In genomic region chr7:103469095-103469948, GRCh38 we compare ENCODE assay signal across 4 cellular contexts.
TF ChIP-seq lines count a peak whose summit lies in the region.

No MANE protein-coding gene starts in this region.

TF ChIP-seq in SK-N-SH treated with all-trans-retinoic acid at 6 μM for 48 hours, 23 proteins besides CTCF, POLR2A, EP300 and RAD21 (continues in another document):
- no peak for TF ChIP-seq RARB (CRISPR knock-in tag; IDR thresholded peaks at IDR 0.05)
- no peak for TF ChIP-seq POU6F1 (CRISPR knock-in tag; IDR thresholded peaks at IDR 0.05; ENCODE audit: borderline replicate concordance, low read depth)
- TF ChIP-seq ZNF70 (CRISPR knock-in tag; IDR thresholded peaks at IDR 0.05), result no peak
- TF ChIP-seq CREB5 (CRISPR knock-in tag; IDR thresholded peaks at IDR 0.05; ENCODE audit: low read depth), result 0 out of 2 replicates have a peak, but pooled peaks have one; percentile 8
- no peak for TF ChIP-seq BACH2 (CRISPR knock-in tag; IDR thresholded peaks at IDR 0.05; ENCODE audit: borderline replicate concordance)
- TF ChIP-seq PATZ1 (CRISPR knock-in tag; IDR thresholded peaks at IDR 0.05; ENCODE audit: borderline replicate concordance), result no peak
- TF ChIP-seq ISL1 (CRISPR knock-in tag; IDR thresholded peaks at IDR 0.05), result peak; percentile 48; the same call in 1 of the 2 replicates
- no peak for TF ChIP-seq PPARA (CRISPR knock-in tag; IDR thresholded peaks at IDR 0.05; ENCODE audit: borderline replicate concordance)

TF ChIP-seq in SK-N-SH, 30 proteins besides CTCF, POLR2A, EP300 and RAD21:
- no peak for TF ChIP-seq JUND (IDR thresholded peaks at IDR 0.05)
- no peak for TF ChIP-seq POLR2AphosphoS5 (IDR thresholded peaks at IDR 0.05; ENCODE audit: low read depth, low read length)
- TF ChIP-seq USF1 (IDR thresholded peaks at IDR 0.05; ENCODE audit: borderline replicate concordance, low read depth), result no peak

TF ChIP-seq in HepG2, 621 proteins besides CTCF, POLR2A, EP300 and RAD21:
- no peak for TF ChIP-seq ISL2 (CRISPR knock-in tag; IDR thresholded peaks at IDR 0.05)
- peak; percentile 50 for TF ChIP-seq POLR2G (IDR thresholded peaks at IDR 0.05; ENCODE audit: low read depth, low read length)
- peak; percentile 91 for TF ChIP-seq RBM22 (optimal IDR thresholded peaks at IDR 0.05; ENCODE audit: low read length)
- TF ChIP-seq E2F5 (CRISPR knock-in tag; conservative IDR thresholded peaks at IDR 0.05), result no peak
- TF ChIP-seq HNRNPK (IDR thresholded peaks at IDR 0.05; ENCODE audit: low read depth, low read length, poor library complexity, severe bottlenecking), result peak; percentile 96

TF ChIP-seq in K562, 482 proteins besides CTCF, POLR2A, EP300 and RAD21:
- no peak for TF ChIP-seq HLTF (IDR thresholded peaks at IDR 0.05)
- TF ChIP-seq RFX7 (CRISPR knock-in tag; IDR thresholded peaks at IDR 0.05), result no peak
- no peak for TF ChIP-seq NFRKB (IDR thresholded peaks at IDR 0.05; ENCODE audit: low read depth)
- TF ChIP-seq ZKSCAN3 (CRISPR knock-in tag; IDR thresholded peaks at IDR 0.05), result no peak
- TF ChIP-seq ZNF277 (CRISPR knock-in tag; IDR thresholded peaks at IDR 0.05; ENCODE audit: borderline replicate concordance), result no peak
- TF ChIP-seq SRSF1 (IDR thresholded peaks at IDR 0.05; ENCODE audit: low read depth, low read length), result no peak
- TF ChIP-seq KLF16 (IDR thresholded peaks at IDR 0.05), result no peak
- no peak for TF ChIP-seq XRCC5 (IDR thresholded peaks at IDR 0.05; ENCODE audit: low read depth, low read length)
- peak; percentile 39 for TF ChIP-seq HNRNPK (IDR thresholded peaks at IDR 0.05; ENCODE audit: low read depth, low read length, poor library complexity, severe bottlenecking)
